ENCODE assay signal across 31 cellular contexts in the genomic region with DNA sequence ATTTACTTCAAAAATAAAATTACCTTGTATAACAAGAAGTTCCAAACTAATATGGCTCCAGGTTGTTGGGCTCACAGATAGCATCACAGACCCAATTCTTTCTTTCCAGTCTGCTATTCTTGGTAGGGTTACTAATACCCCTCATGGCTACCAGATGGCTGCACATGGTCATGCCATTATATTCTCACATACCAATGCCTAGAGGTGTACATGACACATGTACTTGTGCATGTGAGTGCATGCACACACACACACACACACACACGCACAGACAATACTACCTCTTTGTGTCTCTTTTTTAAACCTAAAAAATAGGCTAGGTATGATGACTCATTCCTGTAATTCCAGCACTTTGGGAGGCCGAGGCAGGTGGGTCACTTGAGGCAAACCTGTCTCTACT.
"Had no signal": no experiment of that assay in that cellular context is flagged by ENCODE, and none has a peak within 500 bp of the region (broad histone marks: within the 10 kb centered on the region; RNA-seq: fewer than 3 reads in every experiment).

No MANE protein-coding gene starts in this region.

- H3K36me3 ChIP-seq: adrenal gland had no signal

- H3K27ac ChIP-seq: adrenal gland, body of pancreas, coronary artery, dorsolateral prefrontal cortex, esophagus squamous epithelium had no signal

- ATAC-seq: activated CD4-positive, alpha-beta T cell treated with anti-CD3 and anti-CD28 coated beads for 36 hours; activated CD8-positive, alpha-beta T cell treated with anti-CD3 and anti-CD28 coated beads, Interleukin-2, amount 10 ng/mL, durations not matched to agents 7 days and 5 days; activated T-cell treated with anti-CD3 and anti-CD28 coated beads, Interleukin-2, amount 50 U/mL, for 72 hours; activated T-helper 17 cell treated with anti-CD3 and anti-CD28 coated beads, Interleukin-2, amount 50 U/mL, for 72 hours; body of pancreas had no signal

- H3K27ac Mint-ChIP-seq: activated CD4-positive, alpha-beta memory T cell treated with anti-CD3 and anti-CD28 coated beads for 36 hours; activated CD4-positive, alpha-beta T cell treated with anti-CD3 and anti-CD28 coated beads for 36 hours; activated CD4-positive, alpha-beta T cell treated with anti-CD3 and anti-CD28 coated beads, Interleukin-2, amount 10 ng/mL, durations not matched to agents 24 days and 14 days; activated CD8-positive, alpha-beta T cell treated with anti-CD3 and anti-CD28 coated beads, Interleukin-2, amount 10 ng/mL, durations not matched to agents 7 days and 5 days; activated naive CD4-positive, alpha-beta T cell treated with anti-CD3 and anti-CD28 coated beads, Interleukin-2, amount 50 U/mL, for 24 hours; activated naive CD8-positive, alpha-beta T cell treated with anti-CD3 and anti-CD28 coated beads for 36 hours; activated naive CD8-positive, alpha-beta T cell treated with anti-CD3 and anti-CD28 coated beads, Interleukin-2, amount 50 U/mL, for 24 hours; activated T-cell treated with anti-CD3 and anti-CD28 coated beads, Interleukin-2, amount 50 U/mL, for 24 hours; activated T-cell treated with anti-CD3 and anti-CD28 coated beads, Interleukin-2, amount 50 U/mL, for 72 hours; activated T-helper 17 cell treated with anti-CD3 and anti-CD28 coated beads, Interleukin-2, amount 50 U/mL, for 72 hours; dendritic cell treated with granulocyte-macrophage colony-stimulating factor and Interleukin-4, amounts not matched to agents 40 ng/mL and 50 ng/mL, for 4 days; endodermal cell had no signal

- H3K27me3 Mint-ChIP-seq: activated CD4-positive, alpha-beta memory T cell treated with anti-CD3 and anti-CD28 coated beads for 36 hours; activated CD4-positive, alpha-beta T cell treated with anti-CD3 and anti-CD28 coated beads for 36 hours; activated CD4-positive, alpha-beta T cell treated with anti-CD3 and anti-CD28 coated beads, Interleukin-2, amount 10 ng/mL, durations not matched to agents 24 days and 14 days; activated naive CD4-positive, alpha-beta T cell treated with anti-CD3 and anti-CD28 coated beads, Interleukin-2, amount 50 U/mL, for 24 hours; activated naive CD8-positive, alpha-beta T cell treated with anti-CD3 and anti-CD28 coated beads for 36 hours; activated naive CD8-positive, alpha-beta T cell treated with anti-CD3 and anti-CD28 coated beads, Interleukin-2, amount 50 U/mL, for 24 hours; activated T-cell treated with anti-CD3 and anti-CD28 coated beads, Interleukin-2, amount 50 U/mL, for 24 hours; activated T-helper 17 cell treated with anti-CD3 and anti-CD28 coated beads, Interleukin-2, amount 50 U/mL, for 72 hours; central memory CD8-positive, alpha-beta T cell; dendritic cell treated with granulocyte-macrophage colony-stimulating factor and Interleukin-4, amounts not matched to agents 40 ng/mL and 50 ng/mL, for 4 days had no signal

- H3K4me3 ChIP-seq: adrenal gland, body of pancreas, coronary artery, dorsolateral prefrontal cortex, esophagus squamous epithelium had no signal

- FAIRE-seq: frontal cortex had no signal

- H3K4me1 ChIP-seq: esophagus squamous epithelium had no signal

- H3K9me3 Mint-ChIP-seq: activated CD4-positive, alpha-beta memory T cell treated with anti-CD3 and anti-CD28 coated beads for 36 hours; activated CD4-positive, alpha-beta T cell treated with anti-CD3 and anti-CD28 coated beads, Interleukin-2, amount 10 ng/mL, durations not matched to agents 24 days and 14 days; activated naive CD4-positive, alpha-beta T cell treated with anti-CD3 and anti-CD28 coated beads, Interleukin-2, amount 50 U/mL, for 24 hours; activated naive CD8-positive, alpha-beta T cell treated with anti-CD3 and anti-CD28 coated beads for 36 hours; activated naive CD8-positive, alpha-beta T cell treated with anti-CD3 and anti-CD28 coated beads, Interleukin-2, amount 50 U/mL, for 24 hours; activated T-cell treated with anti-CD3 and anti-CD28 coated beads, Interleukin-2, amount 50 U/mL, for 24 hours; activated T-cell treated with anti-CD3 and anti-CD28 coated beads, Interleukin-2, amount 50 U/mL, for 72 hours; activated T-helper 17 cell treated with anti-CD3 and anti-CD28 coated beads, Interleukin-2, amount 50 U/mL, for 72 hours; central memory CD8-positive, alpha-beta T cell; dendritic cell treated with granulocyte-macrophage colony-stimulating factor and Interleukin-4, amounts not matched to agents 40 ng/mL and 50 ng/mL, for 4 days; endodermal cell had no signal

- H3K27me3 ChIP-seq: adrenal gland, body of pancreas, dorsolateral prefrontal cortex, esophagus squamous epithelium had no signal

- H3K4me3 Mint-ChIP-seq: activated CD4-positive, alpha-beta memory T cell treated with anti-CD3 and anti-CD28 coated beads for 36 hours; activated CD4-positive, alpha-beta T cell treated with anti-CD3 and anti-CD28 coated beads for 36 hours; activated CD4-positive, alpha-beta T cell treated with anti-CD3 and anti-CD28 coated beads, Interleukin-2, amount 10 ng/mL, durations not matched to agents 24 days and 14 days; activated CD8-positive, alpha-beta T cell treated with anti-CD3 and anti-CD28 coated beads, Interleukin-2, amount 10 ng/mL, durations not matched to agents 7 days and 5 days; activated naive CD4-positive, alpha-beta T cell treated with anti-CD3 and anti-CD28 coated beads, Interleukin-2, amount 50 U/mL, for 24 hours; activated naive CD8-positive, alpha-beta T cell treated with anti-CD3 and anti-CD28 coated beads for 36 hours; activated naive CD8-positive, alpha-beta T cell treated with anti-CD3 and anti-CD28 coated beads, Interleukin-2, amount 50 U/mL, for 24 hours; activated T-cell treated with anti-CD3 and anti-CD28 coated beads, Interleukin-2, amount 50 U/mL, for 24 hours; activated T-cell treated with anti-CD3 and anti-CD28 coated beads, Interleukin-2, amount 50 U/mL, for 72 hours; activated T-helper 17 cell treated with anti-CD3 and anti-CD28 coated beads, Interleukin-2, amount 50 U/mL, for 72 hours; central memory CD8-positive, alpha-beta T cell; dendritic cell treated with granulocyte-macrophage colony-stimulating factor and Interleukin-4, amounts not matched to agents 40 ng/mL and 50 ng/mL, for 4 days; endodermal cell had no signal

- DNase-seq: activated CD4-positive, alpha-beta memory T cell treated with anti-CD3 and anti-CD28 coated beads for 36 hours; activated CD4-positive, alpha-beta T cell treated with anti-CD3 and anti-CD28 coated beads for 36 hours; activated CD4-positive, alpha-beta T cell treated with anti-CD3 and anti-CD28 coated beads, Interleukin-2, amount 10 ng/mL, durations not matched to agents 24 days and 14 days; activated CD4-positive, CD25-positive, alpha-beta regulatory T cell; activated CD4-positive, CD25-positive, alpha-beta regulatory T cell treated with anti-CD3 and anti-CD28 coated beads, Interleukin-2, amount 50 U/mL, for 72 hours; activated CD8-positive, alpha-beta memory T cell treated with anti-CD3 and anti-CD28 coated beads, Interleukin-2, amount 50 U/mL, for 48 hours; activated CD8-positive, alpha-beta T cell treated with anti-CD3 and anti-CD28 coated beads, Interleukin-2, amount 10 ng/mL, durations not matched to agents 7 days and 5 days; activated effector memory CD4-positive, alpha-beta T cell treated with Interleukin-2 at 50 U/mL for 16 hours; activated gamma-delta T cell treated with Interleukin-2 at 50 U/mL for 16 hours; activated naive CD4-positive, alpha-beta T cell treated with Interleukin-2 at 50 U/mL for 16 hours; activated naive CD8-positive, alpha-beta T cell treated with anti-CD3 and anti-CD28 coated beads for 36 hours; activated naive CD8-positive, alpha-beta T cell treated with anti-CD3 and anti-CD28 coated beads, Interleukin-2, amount 50 U/mL, for 24 hours; activated T-cell treated with anti-CD3 and anti-CD28 coated beads for 4 hours; activated T-cell treated with anti-CD3 and anti-CD28 coated beads, Interleukin-2, amount 50 U/mL, for 24 hours; activated T-cell treated with anti-CD3 and anti-CD28 coated beads, Interleukin-2, amount 50 U/mL, for 72 hours; adrenal gland; amygdala; aorta; body of pancreas; dorsolateral prefrontal cortex; effector memory CD4-positive, alpha-beta T cell; endodermal cell; esophagus squamous epithelium; head of caudate nucleus; T-helper 2 cell had no signal
